Comparison of ENCODE assay signal across 13 cellular contexts in the genomic region with DNA sequence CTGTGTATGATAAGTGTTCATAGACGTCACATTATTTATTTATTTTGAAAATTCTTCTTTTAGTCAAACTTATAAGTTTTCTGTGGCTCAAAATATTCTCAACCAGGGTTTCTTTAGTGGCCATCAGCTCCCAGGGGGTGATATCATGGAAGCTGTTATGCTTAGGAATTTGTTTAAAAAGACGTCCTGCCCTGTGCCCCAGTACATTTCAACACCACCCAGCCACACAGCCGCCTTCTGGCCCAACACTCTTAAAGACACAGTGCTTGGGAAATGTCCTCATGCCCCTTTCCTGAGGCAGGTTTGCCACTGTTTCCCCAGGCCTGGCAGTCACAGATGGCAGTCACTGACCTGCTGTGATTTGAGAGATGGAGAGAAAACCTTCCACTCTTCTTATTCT.
A peak's percentile ranks its signal among the peaks of the same experiment; 100 is the strongest.
DNase-seq lines count a peak whose midpoint lies in the region; TF ChIP-seq lines count a peak whose summit lies in the region.
"Had no signal": no experiment of that assay in that cellular context is flagged by ENCODE, and none has a peak within 500 bp of the region (broad histone marks: within the 10 kb centered on the region; RNA-seq: fewer than 3 reads in every experiment).

No MANE protein-coding gene starts in this region.

- H3K27ac ChIP-seq in C4-2B, result peak overlapping the region; percentile 54; the same call in 1 of the 2 replicates
- H3K27ac ChIP-seq: cardiac muscle cell had no signal

- DNase-seq in cardiac fibroblast (ENCODE audit: low read depth in 2 of 2) (peak; percentile 64 to 77), iPS-NIHi7 (ENCODE audit: extremely low spot score) (peak; percentile 8), anterior cingulate cortex (lab: John Stamatoyannopoulos, UW) (no peak), NCI-H2227 (lab: John Stamatoyannopoulos, UW; ENCODE audit: unreplicated experiment) (no peak), LoVo (ENCODE audit: low spot score) (no peak), C1 segment of cervical spinal cord (lab: John Stamatoyannopoulos, UW) (no peak)
- DNase-seq in stimulated activated CD8-positive, alpha-beta memory T cell treated with anti-CD3 and anti-CD28 coated beads, Interleukin-4, amount 100 ng/mL, for 48 hours, result peak; percentile 17
- DNase-seq: CD4-positive, alpha-beta memory T cell; NCI-H526 treated with DMSO at 0.1 percent for 48 hours; stimulated activated CD4-positive, alpha-beta T cell treated with anti-CD3 and anti-CD28 coated beads, Interleukin-15, amount 100 ng/mL, for 24 hours had no signal

- TF ChIP-seq CTCF in C4-2B (conservative IDR thresholded peaks at IDR 0.05), result no peak
- TF ChIP-seq CTCF in cardiac fibroblast (IDR thresholded peaks at IDR 0.05; ENCODE audit: low read depth, low read length), result no peak

- H3K4me3 ChIP-seq in cardiac fibroblast (replicated peaks in 1 of 2; ENCODE audit: low read depth in 2 of 2, low read length in 2 of 2), result no peak overlapping the region
- H3K4me3 ChIP-seq: cardiac muscle cell, K562 had no signal

Comparison
In these comparisons a context has a peak if more than half of its experiments do, and no peak if none do; other contexts are left out.
1. DNase-seq: peak in cardiac fibroblast (2 of 2), iPS-NIHi7 (single experiment) and stimulated activated CD8-positive, alpha-beta memory T cell treated with anti-CD3 and anti-CD28 coated beads, Interleukin-4, amount 100 ng/mL, for 48 hours (single experiment); none in anterior cingulate cortex (0 of 58), NCI-H2227 (single experiment), LoVo (single experiment) and C1 segment of cervical spinal cord (0 of 14).